In genomic region chr15:78872972-78873795, GRCh38 we compare ENCODE assay signal across 1 cellular context.
TF ChIP-seq lines count a peak whose summit lies in the region.

No MANE protein-coding gene starts in this region.

TF ChIP-seq in K562, 482 proteins besides CTCF, POLR2A, EP300 and RAD21 (continued from another document and continues in another):
- TF ChIP-seq TFE3 (CRISPR knock-in tag; IDR thresholded peaks at IDR 0.05) (no peak), RBM17 (IDR thresholded peaks at IDR 0.05; ENCODE audit: borderline replicate concordance, low read depth, low read length) (no peak), ELF2 (CRISPR knock-in tag; IDR thresholded peaks at IDR 0.05) (no peak), FOXA3 (CRISPR knock-in tag; conservative IDR thresholded peaks at IDR 0.05 in 1 of 2, IDR thresholded peaks at IDR 0.05 in 1 of 2) (no peak; a peak in 1 of 4 replicates), HOMEZ (CRISPR knock-in tag; IDR thresholded peaks at IDR 0.05) (no peak), ZNF431 (CRISPR knock-in tag; IDR thresholded peaks at IDR 0.05) (no peak), SRF (CRISPR knock-in tag; IDR thresholded peaks at IDR 0.05) (no peak), MEIS2 (IDR thresholded peaks at IDR 0.05; ENCODE audit: partially characterized antibody) (no peak), MBD2 (IDR thresholded peaks at IDR 0.05; ENCODE audit: borderline replicate concordance, low read depth) (peak; percentile 20; the same call in 1 of the 2 replicates), TARDBP (IDR thresholded peaks at IDR 0.05) (no peak), MIER1 (IDR thresholded peaks at IDR 0.05; ENCODE audit: low read depth) (0 out of 2 replicates have a peak, but pooled peaks have one; percentile 51), ZNF175 (CRISPR knock-in tag; IDR thresholded peaks at IDR 0.05; ENCODE audit: low read depth) (peak; percentile 59; the same call in 1 of the 2 replicates), STAT5A (IDR thresholded peaks at IDR 0.05; ENCODE audit: borderline replicate concordance, low read length) (no peak), SIN3B (IDR thresholded peaks at IDR 0.05; ENCODE audit: low read depth) (peak; percentile 17; the same call in 1 of the 2 replicates), FOXK2 (conservative IDR thresholded peaks at IDR 0.05 in 1 of 2, IDR thresholded peaks at IDR 0.05 in 1 of 2; ENCODE audit: low read depth in 2 of 2) (no peak), PHB2 (IDR thresholded peaks at IDR 0.05; ENCODE audit: low read depth) (no peak), NUFIP1 (IDR thresholded peaks at IDR 0.05; ENCODE audit: partially characterized antibody) (no peak), GABPB1 (CRISPR knock-in tag; IDR thresholded peaks at IDR 0.05) (peak; percentile 58), CEBPB (tag; IDR thresholded peaks at IDR 0.05) (no peak), NFE2 (IDR thresholded peaks at IDR 0.05; ENCODE audit: low read depth) (no peak; the same call in 1 of the 2 replicates), TAF1 (IDR thresholded peaks at IDR 0.05; ENCODE audit: control insufficient read depth, extremely low read depth, insufficient read depth, low read length, severe bottlenecking) (peak; percentile 90), HDAC8 (tag; IDR thresholded peaks at IDR 0.05) (no peak), ZC3H11A (IDR thresholded peaks at IDR 0.05; ENCODE audit: low read depth, low read length) (peak; percentile 70; the same call in 1 of the 2 replicates), TCF7 (IDR thresholded peaks at IDR 0.05; ENCODE audit: borderline replicate concordance) (0 out of 2 replicates have a peak, but pooled peaks have one; percentile 35), TEAD1 (CRISPR knock-in tag; IDR thresholded peaks at IDR 0.05) (peak; percentile 53 to 79; a peak in 3 of 4 replicates), ZNF212 (CRISPR knock-in tag; IDR thresholded peaks at IDR 0.05) (no peak), MAX (CRISPR knock-in tag; IDR thresholded peaks at IDR 0.05) (peak; percentile 59; the same call in 1 of the 2 replicates), RFX7 (CRISPR knock-in tag; IDR thresholded peaks at IDR 0.05) (no peak), ZNF551 (CRISPR knock-in tag; IDR thresholded peaks at IDR 0.05) (no peak), GATAD2A (IDR thresholded peaks at IDR 0.05) (no peak), ZNF24 (IDR thresholded peaks at IDR 0.05) (no peak), ZNF184 (CRISPR knock-in tag; IDR thresholded peaks at IDR 0.05) (no peak), ZNF436 (CRISPR knock-in tag; IDR thresholded peaks at IDR 0.05) (no peak), PHF20 (IDR thresholded peaks at IDR 0.05; ENCODE audit: partially characterized antibody) (no peak), ZNF140 (CRISPR knock-in tag; IDR thresholded peaks at IDR 0.05) (no peak), ID3 (CRISPR knock-in tag; IDR thresholded peaks at IDR 0.05) (no peak), ID3 (tag; IDR thresholded peaks at IDR 0.05) (no peak), ZNF668 (CRISPR knock-in tag; IDR thresholded peaks at IDR 0.05) (no peak), ERF (CRISPR knock-in tag; IDR thresholded peaks at IDR 0.05) (no peak), CHD1 (IDR thresholded peaks at IDR 0.05; ENCODE audit: low read length) (peak; percentile 99), CUX1 (CRISPR knock-in tag; IDR thresholded peaks at IDR 0.05) (no peak), ZNF3 (CRISPR knock-in tag; IDR thresholded peaks at IDR 0.05) (no peak), ZNF76 (CRISPR knock-in tag; IDR thresholded peaks at IDR 0.05; ENCODE audit: borderline replicate concordance) (no peak)
- TF ChIP-seq, protein P1, sequence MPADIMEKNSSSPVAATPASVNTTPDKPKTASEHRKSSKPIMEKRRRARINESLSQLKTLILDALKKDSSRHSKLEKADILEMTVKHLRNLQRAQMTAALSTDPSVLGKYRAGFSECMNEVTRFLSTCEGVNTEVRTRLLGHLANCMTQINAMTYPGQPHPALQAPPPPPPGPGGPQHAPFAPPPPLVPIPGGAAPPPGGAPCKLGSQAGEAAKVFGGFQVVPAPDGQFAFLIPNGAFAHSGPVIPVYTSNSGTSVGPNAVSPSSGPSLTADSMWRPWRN (IDR thresholded peaks at IDR 0.05; ENCODE audit: low read depth), result 0 out of 2 replicates have a peak, but pooled peaks have one; percentile 30
- TF ChIP-seq, protein P2, sequence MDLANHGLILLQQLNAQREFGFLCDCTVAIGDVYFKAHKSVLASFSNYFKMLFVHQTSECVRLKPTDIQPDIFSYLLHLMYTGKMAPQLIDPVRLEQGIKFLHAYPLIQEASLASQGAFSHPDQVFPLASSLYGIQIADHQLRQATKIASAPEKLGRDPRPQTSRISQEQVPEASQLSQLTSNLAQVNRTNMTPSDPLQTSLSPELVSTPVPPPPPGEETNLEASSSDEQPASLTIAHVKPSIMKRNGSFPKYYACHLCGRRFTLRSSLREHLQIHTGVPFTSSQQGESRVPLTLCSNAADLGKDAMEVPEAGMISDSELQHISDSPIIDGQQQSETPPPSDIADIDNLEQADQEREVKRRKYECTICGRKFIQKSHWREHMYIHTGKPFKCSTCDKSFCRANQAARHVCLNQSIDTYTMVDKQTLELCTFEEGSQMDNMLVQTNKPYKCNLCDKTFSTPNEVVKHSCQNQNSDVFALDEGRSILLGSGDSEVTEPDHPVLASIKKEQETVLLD (IDR thresholded peaks at IDR 0.05), result no peak; the same call in 1 of the 2 replicates
- TF ChIP-seq, protein P3, sequence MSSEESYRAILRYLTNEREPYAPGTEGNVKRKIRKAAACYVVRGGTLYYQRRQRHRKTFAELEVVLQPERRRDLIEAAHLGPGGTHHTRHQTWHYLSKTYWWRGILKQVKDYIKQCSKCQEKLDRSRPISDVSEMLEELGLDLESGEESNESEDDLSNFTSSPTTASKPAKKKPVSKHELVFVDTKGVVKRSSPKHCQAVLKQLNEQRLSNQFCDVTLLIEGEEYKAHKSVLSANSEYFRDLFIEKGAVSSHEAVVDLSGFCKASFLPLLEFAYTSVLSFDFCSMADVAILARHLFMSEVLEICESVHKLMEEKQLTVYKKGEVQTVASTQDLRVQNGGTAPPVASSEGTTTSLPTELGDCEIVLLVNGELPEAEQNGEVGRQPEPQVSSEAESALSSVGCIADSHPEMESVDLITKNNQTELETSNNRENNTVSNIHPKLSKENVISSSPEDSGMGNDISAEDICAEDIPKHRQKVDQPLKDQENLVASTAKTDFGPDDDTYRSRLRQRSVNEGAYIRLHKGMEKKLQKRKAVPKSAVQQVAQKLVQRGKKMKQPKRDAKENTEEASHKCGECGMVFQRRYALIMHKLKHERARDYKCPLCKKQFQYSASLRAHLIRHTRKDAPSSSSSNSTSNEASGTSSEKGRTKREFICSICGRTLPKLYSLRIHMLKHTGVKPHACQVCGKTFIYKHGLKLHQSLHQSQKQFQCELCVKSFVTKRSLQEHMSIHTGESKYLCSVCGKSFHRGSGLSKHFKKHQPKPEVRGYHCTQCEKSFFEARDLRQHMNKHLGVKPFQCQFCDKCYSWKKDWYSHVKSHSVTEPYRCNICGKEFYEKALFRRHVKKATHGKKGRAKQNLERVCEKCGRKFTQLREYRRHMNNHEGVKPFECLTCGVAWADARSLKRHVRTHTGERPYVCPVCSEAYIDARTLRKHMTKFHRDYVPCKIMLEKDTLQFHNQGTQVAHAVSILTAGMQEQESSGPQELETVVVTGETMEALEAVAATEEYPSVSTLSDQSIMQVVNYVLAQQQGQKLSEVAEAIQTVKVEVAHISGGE (CRISPR knock-in tag; IDR thresholded peaks at IDR 0.05), result no peak
- TF ChIP-seq, protein P4, sequence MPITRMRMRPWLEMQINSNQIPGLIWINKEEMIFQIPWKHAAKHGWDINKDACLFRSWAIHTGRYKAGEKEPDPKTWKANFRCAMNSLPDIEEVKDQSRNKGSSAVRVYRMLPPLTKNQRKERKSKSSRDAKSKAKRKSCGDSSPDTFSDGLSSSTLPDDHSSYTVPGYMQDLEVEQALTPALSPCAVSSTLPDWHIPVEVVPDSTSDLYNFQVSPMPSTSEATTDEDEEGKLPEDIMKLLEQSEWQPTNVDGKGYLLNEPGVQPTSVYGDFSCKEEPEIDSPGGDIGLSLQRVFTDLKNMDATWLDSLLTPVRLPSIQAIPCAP (CRISPR knock-in tag; IDR thresholded peaks at IDR 0.05; ENCODE audit: borderline replicate concordance), result no peak
- TF ChIP-seq, protein P5, sequence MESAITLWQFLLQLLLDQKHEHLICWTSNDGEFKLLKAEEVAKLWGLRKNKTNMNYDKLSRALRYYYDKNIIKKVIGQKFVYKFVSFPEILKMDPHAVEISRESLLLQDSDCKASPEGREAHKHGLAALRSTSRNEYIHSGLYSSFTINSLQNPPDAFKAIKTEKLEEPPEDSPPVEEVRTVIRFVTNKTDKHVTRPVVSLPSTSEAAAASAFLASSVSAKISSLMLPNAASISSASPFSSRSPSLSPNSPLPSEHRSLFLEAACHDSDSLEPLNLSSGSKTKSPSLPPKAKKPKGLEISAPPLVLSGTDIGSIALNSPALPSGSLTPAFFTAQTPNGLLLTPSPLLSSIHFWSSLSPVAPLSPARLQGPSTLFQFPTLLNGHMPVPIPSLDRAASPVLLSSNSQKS (CRISPR knock-in tag; IDR thresholded peaks at IDR 0.05), result no peak
